Comparison of ENCODE assay signal across 7 cellular contexts in genomic region chr2:122451040-122451439, GRCh38.
DNase-seq lines count a peak whose midpoint lies in the region; ATAC-seq and TF ChIP-seq lines count a peak whose summit lies in the region.

No MANE protein-coding gene starts in this region.

- DNase-seq in GM12864 (ENCODE audit: low read depth) (no peak), foreskin melanocyte (peak; percentile 19)
- no peak for DNase-seq in CD8-positive, alpha-beta memory T cell
- DNase-seq in NK-92 treated with Interleukin-12 subunit alpha and Interleukin-12 subunit beta, amount 100 ng/mL, for 24 hours (lab: John Stamatoyannopoulos, UW): no peak
- no peak for DNase-seq in activated CD4-positive, alpha-beta T cell treated with anti-CD3 and anti-CD28 coated beads, Interleukin-2, amount 10 ng/mL, durations not matched to agents 7 days and 5 days

- no peaks in the 10 kb centered on the region for H3K27me3 ChIP-seq in OCI-LY3 (ENCODE audit: low read depth, low read length)
- H3K27me3 ChIP-seq in CD8-positive, alpha-beta memory T cell (ENCODE audit: insufficient read depth, low read length, poor library complexity, severe bottlenecking): no peaks in the 10 kb centered on the region

- no peaks in the 10 kb centered on the region for H3K4me1 Mint-ChIP-seq in CD8-positive, alpha-beta memory T cell
- H3K4me1 Mint-ChIP-seq in activated CD4-positive, alpha-beta T cell treated with anti-CD3 and anti-CD28 coated beads, Interleukin-2, amount 10 ng/mL, durations not matched to agents 7 days and 5 days: no peaks in the 10 kb centered on the region

- CTCF ChIA-PET in CD8-positive, alpha-beta memory T cell (lab: Charles Lee): no interaction called here
- CTCF ChIA-PET in activated CD4-positive, alpha-beta T cell treated with anti-CD3 and anti-CD28 coated beads, Interleukin-2, amount 10 ng/mL, durations not matched to agents 7 days and 5 days (lab: Charles Lee): no interaction called here

- no peak overlapping the region for H3K4me3 Mint-ChIP-seq in CD8-positive, alpha-beta memory T cell
- no peak overlapping the region for H3K4me3 Mint-ChIP-seq in activated CD4-positive, alpha-beta T cell treated with anti-CD3 and anti-CD28 coated beads, Interleukin-2, amount 10 ng/mL, durations not matched to agents 7 days and 5 days

- no peaks in the 10 kb centered on the region for H3K36me3 Mint-ChIP-seq in CD8-positive, alpha-beta memory T cell
- H3K36me3 Mint-ChIP-seq in activated CD4-positive, alpha-beta T cell treated with anti-CD3 and anti-CD28 coated beads, Interleukin-2, amount 10 ng/mL, durations not matched to agents 7 days and 5 days (ENCODE audit: low read depth): no peaks in the 10 kb centered on the region

- peak overlapping the region; percentile 75 for H2AFZ ChIP-seq in OCI-LY3 (ENCODE audit: low read depth, low read length)

- H3K27me3 Mint-ChIP-seq in CD8-positive, alpha-beta memory T cell: peaks cover 0 to 2% of the 10 kb centered on the region in 2 donors
- H3K27me3 Mint-ChIP-seq in activated CD4-positive, alpha-beta T cell treated with anti-CD3 and anti-CD28 coated beads, Interleukin-2, amount 10 ng/mL, durations not matched to agents 7 days and 5 days: no peaks in the 10 kb centered on the region

- no peak overlapping the region for H3K27ac ChIP-seq in OCI-LY3 (ENCODE audit: low read length)
- no peak overlapping the region for H3K27ac ChIP-seq in CD8-positive, alpha-beta memory T cell (ENCODE audit: low read depth, low read length)

- TF ChIP-seq CTCF in GM12864 (IDR thresholded peaks at IDR 0.05; ENCODE audit: low read depth, low read length, missing control alignments) (peak; percentile 67), OCI-LY3 (IDR thresholded peaks at IDR 0.05; ENCODE audit: low read depth, low read length) (peak; percentile 80)

- no peaks in the 10 kb centered on the region for H4K20me1 ChIP-seq in OCI-LY3 (ENCODE audit: insufficient read depth, low read length)

- ATAC-seq in HG03159 (IDR thresholded peaks at IDR 0.05; ENCODE audit: unreplicated experiment): peak; percentile 67

- H3K4me2 ChIP-seq in OCI-LY3 (ENCODE audit: low read length): peak overlapping the region; percentile 39

- H3K9ac ChIP-seq in OCI-LY3 (ENCODE audit: low read length): no peak overlapping the region

- peaks cover 7% of the 10 kb centered on the region for H3K36me3 ChIP-seq in OCI-LY3 (replicated peaks; ENCODE audit: low read depth, low read length)
- H3K36me3 ChIP-seq in CD8-positive, alpha-beta memory T cell (ENCODE audit: insufficient read depth, low read length): no peaks in the 10 kb centered on the region

- peaks cover 6 to 20% (median 12%) of the 10 kb centered on the region in 5 donors for H3K9me3 Mint-ChIP-seq in CD8-positive, alpha-beta memory T cell
- H3K9me3 Mint-ChIP-seq in activated CD4-positive, alpha-beta T cell treated with anti-CD3 and anti-CD28 coated beads, Interleukin-2, amount 10 ng/mL, durations not matched to agents 7 days and 5 days: no peaks in the 10 kb centered on the region

- no peak overlapping the region for H3K27ac Mint-ChIP-seq in CD8-positive, alpha-beta memory T cell
- no peak overlapping the region for H3K27ac Mint-ChIP-seq in activated CD4-positive, alpha-beta T cell treated with anti-CD3 and anti-CD28 coated beads, Interleukin-2, amount 10 ng/mL, durations not matched to agents 7 days and 5 days

- no peaks in the 10 kb centered on the region for H3K79me2 ChIP-seq in OCI-LY3 (ENCODE audit: low read length)

- H3K4me1 ChIP-seq in OCI-LY3 (ENCODE audit: low read length): peaks cover 10% of the 10 kb centered on the region
- H3K4me1 ChIP-seq in CD8-positive, alpha-beta memory T cell (ENCODE audit: insufficient read depth, low read length): no peaks in the 10 kb centered on the region

- H3K4me3 ChIP-seq in GM12864 (ENCODE audit: low read depth, low read length) (no peak overlapping the region), OCI-LY3 (ENCODE audit: low read length) (no peak overlapping the region)
- H3K4me3 ChIP-seq in CD8-positive, alpha-beta memory T cell (ENCODE audit: low read length): no peak overlapping the region

- POLR2A ChIA-PET in CD8-positive, alpha-beta memory T cell (lab: Charles Lee): no interaction called here
- POLR2A ChIA-PET in activated CD4-positive, alpha-beta T cell treated with anti-CD3 and anti-CD28 coated beads, Interleukin-2, amount 10 ng/mL, durations not matched to agents 7 days and 5 days (lab: Charles Lee): no interaction called here

- H3K9me3 ChIP-seq in OCI-LY3 (ENCODE audit: insufficient read depth, low read length): peaks cover 4% of the 10 kb centered on the region; the same call in 1 of the 2 replicates
- no peaks in the 10 kb centered on the region for H3K9me3 ChIP-seq in CD8-positive, alpha-beta memory T cell (ENCODE audit: low read length)
